ENCODE assay signal across 8 cellular contexts in genomic region chr6:6610031-6610591, GRCh38. TPM values are rescaled to one million over a fixed set of nuclear protein-coding genes. Genes with fewer than 3 reads are reported as not detected.
DNase-seq lines count a peak whose midpoint lies in the region; ATAC-seq and TF ChIP-seq lines count a peak whose summit lies in the region.

No MANE protein-coding gene starts in this region.

- TF ChIP-seq POLR2A in suprapubic skin (IDR thresholded peaks at IDR 0.05), result no peak

- CTCF ChIA-PET in activated CD8-positive, alpha-beta memory T cell treated with anti-CD3 and anti-CD28 coated beads, Interleukin-2, amount 10 ng/mL, durations not matched to agents 7 days and 5 days (lab: Charles Lee), result interaction anchor here (0.9 to 2.1 kb wide), 9 partner anchors 11 to 67 kb away, joined by 3 to 7 read pairs (median 4); no protein-coding TSS in a partner anchor

- H3K36me3 Mint-ChIP-seq in CD4-positive, CD25-positive, alpha-beta regulatory T cell, result no peaks in the 10 kb centered on the region
- H3K36me3 Mint-ChIP-seq in activated CD8-positive, alpha-beta memory T cell treated with anti-CD3 and anti-CD28 coated beads, Interleukin-2, amount 10 ng/mL, durations not matched to agents 7 days and 5 days, result peaks cover 25% of the 10 kb centered on the region

- H3K4me1 Mint-ChIP-seq in CD4-positive, CD25-positive, alpha-beta regulatory T cell, result peaks cover 10 to 63% (median 32%) of the 10 kb centered on the region in 4 donors
- H3K4me1 Mint-ChIP-seq in activated CD8-positive, alpha-beta memory T cell treated with anti-CD3 and anti-CD28 coated beads, Interleukin-2, amount 10 ng/mL, durations not matched to agents 7 days and 5 days, result peaks cover 53% of the 10 kb centered on the region

- DNase-seq in CD4-positive, CD25-positive, alpha-beta regulatory T cell, result peak in 2 of 3 donors; percentile 70 to 71
- peak; percentile 79 for DNase-seq in activated CD8-positive, alpha-beta memory T cell treated with anti-CD3 and anti-CD28 coated beads, Interleukin-2, amount 10 ng/mL, durations not matched to agents 7 days and 5 days
- DNase-seq in SIG-M5 treated with dmso at 0.1 percent for 504 hours (lab: John Stamatoyannopoulos, UW; ENCODE audit: unreplicated experiment) (no peak), NCI-H1694 (lab: John Stamatoyannopoulos, UW) (no peak), suprapubic skin (ENCODE audit: low spot score in 2 of 2) (no peak), HUDEP-2 (lab: John Stamatoyannopoulos, UW; ENCODE audit: unreplicated experiment in 76 of 76) (no peak)

- peak overlapping the region; percentile 15 for H3K4me3 ChIP-seq in CD4-positive, CD25-positive, alpha-beta regulatory T cell (ENCODE audit: low read depth, low read length)
- H3K4me3 ChIP-seq in suprapubic skin, result no peak overlapping the region

- H3K27me3 ChIP-seq in CD4-positive, CD25-positive, alpha-beta regulatory T cell (ENCODE audit: control insufficient read depth, insufficient read depth, low read length), result no peaks in the 10 kb centered on the region
- no peaks in the 10 kb centered on the region for H3K27me3 ChIP-seq in suprapubic skin

- WGBS in suprapubic skin, result 83% methylated on average over 10 of the region's 10 CpGs

- TF ChIP-seq CTCF in suprapubic skin (IDR thresholded peaks at IDR 0.05), result no peak

- TF ChIP-seq EP300 in suprapubic skin (IDR thresholded peaks at IDR 0.05), result no peak

- H3K9me3 Mint-ChIP-seq in CD4-positive, CD25-positive, alpha-beta regulatory T cell, result peaks cover 0 to 5% (median 0%) of the 10 kb centered on the region in 7 donors
- peaks cover 3% of the 10 kb centered on the region for H3K9me3 Mint-ChIP-seq in activated CD8-positive, alpha-beta memory T cell treated with anti-CD3 and anti-CD28 coated beads, Interleukin-2, amount 10 ng/mL, durations not matched to agents 7 days and 5 days (ENCODE audit: low read depth)

- peak overlapping the region in 3 of 4 donors; percentile 16 to 74 (median 64) for H3K4me3 Mint-ChIP-seq in CD4-positive, CD25-positive, alpha-beta regulatory T cell
- H3K4me3 Mint-ChIP-seq in activated CD8-positive, alpha-beta memory T cell treated with anti-CD3 and anti-CD28 coated beads, Interleukin-2, amount 10 ng/mL, durations not matched to agents 7 days and 5 days, result no peak overlapping the region

- H3K9me3 ChIP-seq in CD4-positive, CD25-positive, alpha-beta regulatory T cell (ENCODE audit: control insufficient read depth in 2 of 2, low read length in 2 of 2), result no peaks in the 10 kb centered on the region
- H3K9me3 ChIP-seq in suprapubic skin, result no peaks in the 10 kb centered on the region

- peak overlapping the region; percentile 86 to 97 (median 96) for H3K27ac Mint-ChIP-seq in CD4-positive, CD25-positive, alpha-beta regulatory T cell
- peak overlapping the region; percentile 93 for H3K27ac Mint-ChIP-seq in activated CD8-positive, alpha-beta memory T cell treated with anti-CD3 and anti-CD28 coated beads, Interleukin-2, amount 10 ng/mL, durations not matched to agents 7 days and 5 days

- peaks cover 37% of the 10 kb centered on the region for H3K4me1 ChIP-seq in CD4-positive, CD25-positive, alpha-beta regulatory T cell (ENCODE audit: control insufficient read depth, insufficient read depth, low read length, poor library complexity, severe bottlenecking)
- peaks cover 4% of the 10 kb centered on the region for H3K4me1 ChIP-seq in suprapubic skin

- H3K27me3 Mint-ChIP-seq in CD4-positive, CD25-positive, alpha-beta regulatory T cell, result peaks cover 13% of the 10 kb centered on the region
- H3K27me3 Mint-ChIP-seq in activated CD8-positive, alpha-beta memory T cell treated with anti-CD3 and anti-CD28 coated beads, Interleukin-2, amount 10 ng/mL, durations not matched to agents 7 days and 5 days, result no peaks in the 10 kb centered on the region

- H3K36me3 ChIP-seq in CD4-positive, CD25-positive, alpha-beta regulatory T cell (ENCODE audit: control insufficient read depth, insufficient read depth, low read length), result no peaks in the 10 kb centered on the region
- H3K36me3 ChIP-seq in suprapubic skin, result no peaks in the 10 kb centered on the region

- H3K27ac ChIP-seq in CD4-positive, CD25-positive, alpha-beta regulatory T cell (ENCODE audit: insufficient read depth, low read length, poor library complexity, severe bottlenecking), result peak overlapping the region; percentile 34
- H3K27ac ChIP-seq in suprapubic skin, result no peak overlapping the region

- ATAC-seq in CD4-positive, CD25-positive, alpha-beta regulatory T cell (ENCODE audit: low read depth in 2 of 2), result peak; percentile 86 to 87
- peak; percentile 90 for ATAC-seq in GM19351 (IDR thresholded peaks at IDR 0.05; ENCODE audit: unreplicated experiment)
- ATAC-seq in HG03196 (IDR thresholded peaks at IDR 0.05; ENCODE audit: unreplicated experiment), result peak; percentile 91
- peak; percentile 73 for ATAC-seq in activated CD8-positive, alpha-beta memory T cell treated with anti-CD3 and anti-CD28 coated beads, Interleukin-2, amount 10 ng/mL, durations not matched to agents 7 days and 5 days

RNA-seq across cellular contexts. Expression of gene LY86, which starts 21.6 kb away (rescaled TPM):
- not detected for total RNA-seq in CD4-positive, CD25-positive, alpha-beta regulatory T cell
- polyA plus RNA-seq in CD4-positive, CD25-positive, alpha-beta regulatory T cell, result 1 to 10 TPM in 3 of 4 donors, under 1 TPM in 1; 0.31 to 3.1 (median 1.4) TPM
- total RNA-seq in activated CD8-positive, alpha-beta memory T cell treated with anti-CD3 and anti-CD28 coated beads, Interleukin-2, amount 10 ng/mL, durations not matched to agents 7 days and 5 days, result 1 to 10 TPM; 1.2 to 1.7 TPM
- 1 to 10 TPM in 1 of 4 donors, not detected in 3; 1.7 TPM for total RNA-seq in suprapubic skin

Comparison
In these comparisons a context has a peak if more than half of its experiments do, and no peak if none do; other contexts are left out.
1. DNase-seq: peak in CD4-positive, CD25-positive, alpha-beta regulatory T cell (2 of 3) and activated CD8-positive, alpha-beta memory T cell treated with anti-CD3 and anti-CD28 coated beads, Interleukin-2, amount 10 ng/mL, durations not matched to agents 7 days and 5 days (single experiment); none in SIG-M5 treated with dmso at 0.1 percent for 504 hours (single experiment), NCI-H1694 (single experiment), suprapubic skin (0 of 2) and HUDEP-2 (0 of 76).
2. Peak in every context shown above with its lines, with median percentiles within 50 percentile points of each other: ATAC-seq.